ENCODE assay signal across 23 cellular contexts in genomic region chr6:62284725-62285124, GRCh38. TPM values are rescaled to one million over a fixed set of nuclear protein-coding genes. Genes with fewer than 3 reads are reported as not detected.
DNase-seq lines count a peak whose midpoint lies in the region; ATAC-seq, FAIRE-seq and TF ChIP-seq lines count a peak whose summit lies in the region.
"Had no signal": no experiment of that assay in that cellular context is flagged by ENCODE, and none has a peak within 500 bp of the region (broad histone marks: within the 10 kb centered on the region; RNA-seq: fewer than 3 reads in every experiment).

No MANE protein-coding gene starts in this region.

- CTCF ChIA-PET in OCI-LY7 (lab: Charles Lee; ENCODE audit: unreplicated experiment): no interaction called here

- TF ChIP-seq CTCF in OCI-LY7 (conservative IDR thresholded peaks at IDR 0.05; ENCODE audit: low read length) (no peak), kidney (IDR thresholded peaks at IDR 0.05; ENCODE audit: borderline replicate concordance, extremely low read depth, insufficient read depth) (no peak), smooth muscle cell (IDR thresholded peaks at IDR 0.05; ENCODE audit: borderline replicate concordance, insufficient read depth, poor library complexity, severe bottlenecking) (no peak)

- no peaks in the 10 kb centered on the region for H3K36me3 ChIP-seq in HUES48 (ENCODE audit: control insufficient read depth, insufficient read depth, low read length)
- H3K36me3 ChIP-seq in OCI-LY7 (ENCODE audit: insufficient read depth, low read length): no peaks in the 10 kb centered on the region
- no peaks in the 10 kb centered on the region for H3K36me3 ChIP-seq in kidney (ENCODE audit: control insufficient read depth in 1 of 2, insufficient read depth in 2 of 2, low read length in 2 of 2)
- no peaks in the 10 kb centered on the region for H3K36me3 ChIP-seq in smooth muscle cell (ENCODE audit: low read depth)
- H3K36me3 ChIP-seq: brain microvascular endothelial cell, SJCRH30 had no signal

- H3K79me2 ChIP-seq in OCI-LY7 (ENCODE audit: insufficient read depth, low read depth, low read length): no peaks in the 10 kb centered on the region
- H3K79me2 ChIP-seq in smooth muscle cell (ENCODE audit: low read depth): no peaks in the 10 kb centered on the region

- peak overlapping the region; percentile 92 for H3K4me2 ChIP-seq in OCI-LY7 (ENCODE audit: low read length)
- no peak overlapping the region for H3K4me2 ChIP-seq in smooth muscle cell

- H3K4me3 ChIP-seq in HUES48 (ENCODE audit: low read depth, low read length): peak overlapping the region; percentile 93
- peak overlapping the region; percentile 74 for H3K4me3 ChIP-seq in OCI-LY7 (ENCODE audit: low read depth, low read length, poor library complexity, severe bottlenecking)
- peak overlapping the region; percentile 62 to 67 for H3K4me3 ChIP-seq in kidney (ENCODE audit: low read length in 2 of 2)
- peak overlapping the region; percentile 68 for H3K4me3 ChIP-seq in smooth muscle cell
- H3K4me3 ChIP-seq: SJCRH30 had no signal

- no peaks in the 10 kb centered on the region for H3F3A ChIP-seq in smooth muscle cell (ENCODE audit: low read depth)

- no peak overlapping the region for H3K9ac ChIP-seq in HUES48 (ENCODE audit: low read depth, low read length)
- H3K9ac ChIP-seq in kidney (ENCODE audit: low read length in 2 of 2): no peak overlapping the region
- no peak overlapping the region for H3K9ac ChIP-seq in smooth muscle cell (ENCODE audit: low read depth)

- H3K4me1 ChIP-seq in HUES48 (ENCODE audit: control insufficient read depth, insufficient read depth, low read length): peaks cover 22% of the 10 kb centered on the region; the same call in 1 of the 2 replicates
- peaks cover 10% of the 10 kb centered on the region for H3K4me1 ChIP-seq in OCI-LY7 (ENCODE audit: insufficient read depth, low read length, poor library complexity, severe bottlenecking)
- H3K4me1 ChIP-seq in kidney (ENCODE audit: control insufficient read depth in 1 of 2, insufficient read depth in 1 of 2, low read depth in 1 of 2, low read length in 2 of 2): peaks cover 0 to 2% of the 10 kb centered on the region in 2 donors
- H3K4me1 ChIP-seq in smooth muscle cell (ENCODE audit: low read depth): peaks cover 6% of the 10 kb centered on the region
- H3K4me1 ChIP-seq: SJCRH30 had no signal

- peaks cover 27% of the 10 kb centered on the region for H3K27me3 ChIP-seq in HUES48 (ENCODE audit: control insufficient read depth, insufficient read depth, low read length)
- peaks cover 40% of the 10 kb centered on the region for H3K27me3 ChIP-seq in smooth muscle cell (ENCODE audit: low read depth)
- H3K27me3 ChIP-seq: brain microvascular endothelial cell, SJCRH30 had no signal

- H2AFZ ChIP-seq in OCI-LY7 (ENCODE audit: low read length): peak overlapping the region; percentile 97; the same call in 1 of the 2 replicates
- no peak overlapping the region for H2AFZ ChIP-seq in smooth muscle cell (ENCODE audit: low read depth)

- WGBS in smooth muscle cell (ENCODE audit: low lambda C conversion rate): 53% methylated on average over 2 of the region's 2 CpGs

- no peak for ATAC-seq in GM19035 (IDR thresholded peaks at IDR 0.05; ENCODE audit: unreplicated experiment)
- ATAC-seq: activated naive CD8-positive, alpha-beta T cell treated with anti-CD3 and anti-CD28 coated beads, Interleukin-2, amount 50 U/mL, for 24 hours; Panc1; stimulated activated naive CD8-positive, alpha-beta T cell treated with anti-CD3 and anti-CD28 coated beads, Interleukin-15, Interleukin-2, amounts not matched to agents 100 U/mL and 50 U/mL, for 24 hours had no signal

- POLR2A ChIA-PET in OCI-LY7 (lab: Charles Lee): interaction anchor here (0.6 to 2.6 kb wide), 9 partner anchors 13 to 120 kb away, joined by 3 to 16 read pairs (median 6); no protein-coding TSS in a partner anchor

- H4K20me1 ChIP-seq in OCI-LY7 (ENCODE audit: insufficient read depth, low read length) (no peaks in the 10 kb centered on the region), smooth muscle cell (ENCODE audit: low read depth) (no peaks in the 10 kb centered on the region)

- DNase-seq in OCI-LY7 (ENCODE audit: low spot score) (no peak), kidney (no peak), smooth muscle cell (lab: John Stamatoyannopoulos, UW; ENCODE audit: unreplicated experiment) (no peak), iPS-NIHi11 (ENCODE audit: low spot score) (no peak), caudate nucleus (lab: John Stamatoyannopoulos, UW) (no peak)
- DNase-seq in activated CD8-positive, alpha-beta memory T cell treated with anti-CD3 and anti-CD28 coated beads for 24 hours: no peak
- DNase-seq: activated effector memory CD4-positive, alpha-beta T cell treated with Interleukin-2 at 50 U/mL for 16 hours; activated naive CD8-positive, alpha-beta T cell treated with anti-CD3 and anti-CD28 coated beads, Interleukin-2, amount 50 U/mL, for 24 hours; brain microvascular endothelial cell; CD8-positive, alpha-beta memory T cell; NCI-H1436 treated with DMSO at 0.1 percent for 48 hours; NCI-H774; SJCRH30; stimulated activated CD4-positive, alpha-beta T cell treated with anti-CD3 and anti-CD28 coated beads, Interleukin-2, amount 100 ng/mL, for 48 hours; stimulated activated naive CD8-positive, alpha-beta T cell treated with anti-CD3 and anti-CD28 coated beads, Interleukin-15, Interleukin-2, amounts not matched to agents 100 U/mL and 50 U/mL, for 24 hours; trophoblast cell had no signal

- no peak for FAIRE-seq in kidney (lab: Jason Lieb, UNC)

- no peak overlapping the region for H3K27ac ChIP-seq in HUES48 (ENCODE audit: low read depth, low read length)
- no peak overlapping the region for H3K27ac ChIP-seq in OCI-LY7 (ENCODE audit: low read depth, low read length, poor library complexity, severe bottlenecking)
- H3K27ac ChIP-seq in kidney (ENCODE audit: low read depth in 2 of 2, low read length in 2 of 2): no peak overlapping the region
- H3K27ac ChIP-seq in smooth muscle cell (ENCODE audit: low read depth): no peak overlapping the region
- no peak overlapping the region for H3K27ac ChIP-seq in caudate nucleus (ENCODE audit: low read depth, low read length)
- H3K27ac ChIP-seq: brain microvascular endothelial cell, coronary artery, SJCRH30, VCaP had no signal

- BruUV-seq in OCI-LY7 (replicated peaks; lab: Mats Ljungman, UMichigan): no TSS peak

- intact Hi-C loops in OCI-LY7 (cut with micrococcal nuclease; ENCODE audit: unreplicated experiment): loop anchor here (5.0 kb wide), 2 partner anchors 397 to 477 kb away; no protein-coding TSS in a partner anchor
- intact Hi-C loops in kidney (cut with DNase I): no loop called here

- no peaks in the 10 kb centered on the region for H3K9me2 ChIP-seq in OCI-LY7 (ENCODE audit: insufficient read depth, low read length)

- H3K9me3 ChIP-seq in HUES48 (ENCODE audit: control insufficient read depth, insufficient read depth, low read length): no peaks in the 10 kb centered on the region
- H3K9me3 ChIP-seq in OCI-LY7 (ENCODE audit: low read length): no peaks in the 10 kb centered on the region
- no peaks in the 10 kb centered on the region for H3K9me3 ChIP-seq in kidney (ENCODE audit: control insufficient read depth in 1 of 2, low read length in 2 of 2)
- no peaks in the 10 kb centered on the region for H3K9me3 ChIP-seq in smooth muscle cell (replicated peaks; ENCODE audit: low read depth)
- H3K9me3 ChIP-seq: SJCRH30 had no signal

RNA-seq across cellular contexts. Expression of gene KHDRBS2, which starts 1.3 kb away (rescaled TPM):
- total RNA-seq in OCI-LY7 (2014; rRNA removed; shearing (Covaris generic)): 1.4 and 1.7 TPM in 2 replicates
- 6.8 and 7.6 TPM in 2 replicates for total RNA-seq in OCI-LY7 (2022)
- 0.76 TPM for total RNA-seq in kidney
- polyA plus RNA-seq in kidney (ENCODE audit: insufficient read depth, low read depth, low replicate concordance): not detected
- 0.13 and 0.27 TPM in 2 replicates for total RNA-seq in smooth muscle cell
- 0.07 TPM in 1 of 2 replicates, not detected in the other for polyA plus RNA-seq in smooth muscle cell
- total RNA-seq: CD8-positive, alpha-beta memory T cell; M059J; osteocyte; SJCRH30 had no signal
- polyA plus RNA-seq: CD8-positive, alpha-beta memory T cell had no signal
